Comparison of ENCODE assay signal across 10 cellular contexts in the genomic region with DNA sequence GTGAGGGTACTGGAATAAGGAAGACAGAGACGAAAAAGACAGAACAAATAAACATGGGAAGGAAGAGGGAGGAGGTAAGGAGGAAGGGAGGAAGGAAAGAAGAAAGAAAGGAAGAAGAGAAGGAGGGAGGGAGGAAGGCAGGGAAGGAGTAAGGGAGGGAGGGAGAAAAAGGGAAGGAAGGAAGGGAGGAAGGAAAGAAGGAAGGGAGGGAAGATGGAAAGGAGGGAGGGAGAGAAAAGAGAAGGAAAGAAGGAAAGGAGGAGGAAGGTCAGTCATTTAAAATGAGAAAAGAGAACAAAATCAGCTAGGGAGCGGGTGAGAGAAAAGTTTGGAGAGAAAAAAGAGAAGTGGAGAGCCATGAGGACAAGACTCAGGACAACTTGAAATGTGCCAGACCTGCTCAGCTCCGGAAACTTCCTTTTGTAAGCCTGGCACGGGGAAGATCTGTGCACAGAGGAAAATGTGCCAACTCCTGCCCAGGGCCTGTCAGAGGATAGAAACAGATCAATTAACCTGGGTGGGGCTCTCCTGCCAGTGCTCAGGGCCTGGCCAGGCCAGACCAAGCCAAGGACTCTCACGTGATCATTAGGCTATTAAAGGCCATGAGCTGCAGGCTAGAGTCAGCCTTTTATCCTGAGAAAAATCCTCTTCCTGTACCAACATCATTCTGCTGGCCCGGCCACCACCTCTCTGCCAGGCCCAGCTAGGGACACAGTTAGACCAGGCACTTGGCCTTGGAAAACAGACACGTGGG.
"Had no signal": no experiment of that assay in that cellular context is flagged by ENCODE, and none has a peak within 500 bp of the region (broad histone marks: within the 10 kb centered on the region; RNA-seq: fewer than 3 reads in every experiment).

No MANE protein-coding gene starts in this region.

- H3K27ac Mint-ChIP-seq: activated T-helper 17 cell treated with anti-CD3 and anti-CD28 coated beads, Interleukin-2, amount 50 U/mL, for 72 hours; neural progenitor cell had no signal

- H3K27me3 ChIP-seq: brain microvascular endothelial cell, neural progenitor cell had no signal

- H3K36me3 ChIP-seq: brain microvascular endothelial cell, neural progenitor cell had no signal

- H3K27me3 Mint-ChIP-seq: activated T-helper 17 cell treated with anti-CD3 and anti-CD28 coated beads, Interleukin-2, amount 50 U/mL, for 72 hours had no signal

- H3K36me3 Mint-ChIP-seq: neural progenitor cell had no signal

- H3K4me3 Mint-ChIP-seq: activated T-helper 17 cell treated with anti-CD3 and anti-CD28 coated beads, Interleukin-2, amount 50 U/mL, for 72 hours; neural progenitor cell had no signal

- DNase-seq: activated naive CD4-positive, alpha-beta T cell treated with anti-CD3 and anti-CD28 coated beads, Interleukin-2, amount 50 U/mL, for 16 hours; brain microvascular endothelial cell; foreskin melanocyte; retina; trophoblast cell had no signal

- H3K9me3 Mint-ChIP-seq: neural progenitor cell had no signal

- ATAC-seq: activated T-helper 17 cell treated with anti-CD3 and anti-CD28 coated beads, Interleukin-2, amount 50 U/mL, for 72 hours had no signal

- H3K4me3 ChIP-seq: neural progenitor cell, skin epidermis had no signal

- H3K27ac ChIP-seq: brain microvascular endothelial cell, neural progenitor cell, parathyroid adenoma, skin epidermis, VCaP had no signal

- H3K4me1 ChIP-seq: parathyroid adenoma had no signal
